ENCODE assay signal across 1 cellular context in the genomic region with DNA sequence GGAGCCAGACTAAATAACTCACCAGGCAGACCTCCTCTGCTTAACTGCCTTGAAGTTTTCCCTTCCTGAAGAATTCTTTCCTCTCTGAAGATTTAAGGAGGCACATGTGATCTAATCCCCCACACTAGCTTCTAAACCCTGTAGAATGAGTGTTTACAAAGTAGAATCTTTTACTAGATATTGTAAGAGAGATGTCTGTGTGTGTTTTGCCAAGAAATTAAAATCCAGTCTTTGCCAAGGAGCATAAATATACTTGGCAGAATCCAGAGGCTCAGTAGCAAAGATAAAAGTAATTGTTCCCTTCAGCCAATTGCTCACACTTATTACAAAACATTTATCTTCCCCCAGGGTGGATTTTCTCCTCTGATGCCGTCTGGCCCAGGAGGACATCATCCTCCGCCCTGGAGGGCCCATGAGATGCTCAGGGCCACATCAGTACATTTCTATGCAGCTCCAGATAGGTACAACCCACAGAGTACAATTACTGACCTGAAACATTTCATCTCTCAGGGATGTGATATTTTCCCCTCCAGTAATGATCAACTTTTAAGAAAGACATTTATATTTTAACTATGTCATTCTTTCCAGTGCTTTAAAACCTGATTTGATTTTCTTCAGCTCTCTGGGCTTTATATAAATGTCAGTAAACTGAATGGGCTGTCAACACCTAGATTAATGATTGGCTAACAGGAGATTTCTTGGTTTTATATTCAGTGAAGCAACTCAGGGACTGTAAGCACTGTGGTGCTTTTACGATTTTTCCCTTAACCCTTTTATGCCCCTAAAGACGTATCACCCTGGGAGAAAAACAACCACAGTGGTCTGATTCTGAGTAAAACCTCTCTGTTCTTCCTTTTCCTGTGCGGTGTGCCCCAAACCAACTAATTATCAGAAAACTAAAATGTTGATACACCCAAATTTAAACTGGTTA.
TF ChIP-seq lines count a peak whose summit lies in the region.

No MANE protein-coding gene starts in this region.

TF ChIP-seq in HepG2, 621 proteins besides CTCF, POLR2A, EP300 and RAD21 (continued from another document):
- TF ChIP-seq, protein P1, sequence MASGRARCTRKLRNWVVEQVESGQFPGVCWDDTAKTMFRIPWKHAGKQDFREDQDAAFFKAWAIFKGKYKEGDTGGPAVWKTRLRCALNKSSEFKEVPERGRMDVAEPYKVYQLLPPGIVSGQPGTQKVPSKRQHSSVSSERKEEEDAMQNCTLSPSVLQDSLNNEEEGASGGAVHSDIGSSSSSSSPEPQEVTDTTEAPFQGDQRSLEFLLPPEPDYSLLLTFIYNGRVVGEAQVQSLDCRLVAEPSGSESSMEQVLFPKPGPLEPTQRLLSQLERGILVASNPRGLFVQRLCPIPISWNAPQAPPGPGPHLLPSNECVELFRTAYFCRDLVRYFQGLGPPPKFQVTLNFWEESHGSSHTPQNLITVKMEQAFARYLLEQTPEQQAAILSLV (CRISPR knock-in tag; IDR thresholded peaks at IDR 0.05; ENCODE audit: borderline replicate concordance) = no peak
- TF ChIP-seq, protein P2, sequence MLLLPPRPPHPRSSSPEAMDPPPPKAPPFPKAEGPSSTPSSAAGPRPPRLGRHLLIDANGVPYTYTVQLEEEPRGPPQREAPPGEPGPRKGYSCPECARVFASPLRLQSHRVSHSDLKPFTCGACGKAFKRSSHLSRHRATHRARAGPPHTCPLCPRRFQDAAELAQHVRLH (CRISPR knock-in tag; IDR thresholded peaks at IDR 0.05; ENCODE audit: borderline replicate concordance, low read depth) = no peak
- TF ChIP-seq ZNF629 (CRISPR knock-in tag; conservative IDR thresholded peaks at IDR 0.05) (no peak), FOSL1 (CRISPR knock-in tag; IDR thresholded peaks at IDR 0.05; ENCODE audit: borderline replicate concordance) (no peak), SOX13 (IDR thresholded peaks at IDR 0.05) (no peak), SOX13 (CRISPR knock-in tag; conservative IDR thresholded peaks at IDR 0.05 in 1 of 2, IDR thresholded peaks at IDR 0.05 in 1 of 2) (no peak), HOXA3 (CRISPR knock-in tag; IDR thresholded peaks at IDR 0.05) (no peak), SKI (IDR thresholded peaks at IDR 0.05; ENCODE audit: partially characterized antibody) (no peak), ZNF296 (CRISPR knock-in tag; conservative IDR thresholded peaks at IDR 0.05) (no peak), MBD4 (IDR thresholded peaks at IDR 0.05; ENCODE audit: borderline replicate concordance, low read length) (no peak)
- TF ChIP-seq, protein P3, sequence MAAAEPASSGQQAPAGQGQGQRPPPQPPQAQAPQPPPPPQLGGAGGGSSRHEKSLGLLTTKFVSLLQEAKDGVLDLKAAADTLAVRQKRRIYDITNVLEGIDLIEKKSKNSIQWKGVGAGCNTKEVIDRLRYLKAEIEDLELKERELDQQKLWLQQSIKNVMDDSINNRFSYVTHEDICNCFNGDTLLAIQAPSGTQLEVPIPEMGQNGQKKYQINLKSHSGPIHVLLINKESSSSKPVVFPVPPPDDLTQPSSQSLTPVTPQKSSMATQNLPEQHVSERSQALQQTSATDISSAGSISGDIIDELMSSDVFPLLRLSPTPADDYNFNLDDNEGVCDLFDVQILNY (CRISPR knock-in tag; conservative IDR thresholded peaks at IDR 0.05) = no peak
